Comparison of ENCODE assay signal across 11 cellular contexts in the genomic region with DNA sequence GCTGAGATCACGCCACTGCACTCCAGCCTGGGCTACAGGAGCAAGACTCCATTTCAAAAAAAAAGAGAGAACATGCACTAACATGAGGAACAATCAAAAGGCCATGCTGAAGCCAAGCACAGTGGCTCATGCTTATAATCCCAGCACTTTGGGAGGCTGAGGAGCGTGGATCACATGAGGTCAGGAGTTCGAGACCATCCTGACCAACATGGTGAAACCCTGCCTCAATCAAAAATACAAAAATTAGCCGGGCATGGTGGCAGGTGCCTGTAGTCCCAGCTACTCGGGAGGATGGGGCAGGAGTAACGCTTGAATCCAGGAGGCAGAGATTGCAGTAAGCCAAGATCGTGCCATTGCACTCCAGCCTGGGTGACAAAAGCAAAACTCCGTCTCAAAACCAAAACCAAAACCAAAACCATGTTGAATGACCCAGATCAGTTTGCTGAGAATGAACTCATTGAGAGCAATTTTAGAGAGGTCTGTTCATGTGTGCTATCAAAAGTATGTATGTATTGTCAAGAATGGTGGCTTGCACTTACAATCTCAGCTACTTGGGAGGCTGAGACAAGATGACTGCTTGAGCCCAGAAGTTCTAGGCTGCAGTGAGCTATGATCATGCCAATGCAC. TPM values are rescaled to one million over a fixed set of nuclear protein-coding genes. Genes with fewer than 3 reads are reported as not detected.
DNase-seq lines count a peak whose midpoint lies in the region; ATAC-seq and TF ChIP-seq lines count a peak whose summit lies in the region.
"Had no signal": no experiment of that assay in that cellular context is flagged by ENCODE, and none has a peak within 500 bp of the region (broad histone marks: within the 10 kb centered on the region; RNA-seq: fewer than 3 reads in every experiment).

No MANE protein-coding gene starts in this region.

- peak overlapping the region; percentile 40 for H3K4me3 Mint-ChIP-seq in activated T-cell treated with anti-CD3 and anti-CD28 coated beads, Interleukin-2, amount 50 U/mL, for 24 hours
- H3K4me3 Mint-ChIP-seq in chondrocyte (ENCODE audit: unreplicated experiment): peak overlapping the region; percentile 32
- H3K4me3 Mint-ChIP-seq in stimulated activated memory B cell treated with anti-CD40 and anti-IgM and Interleukin-4, amounts not matched to agents 10 μg/mL and 1 μg/mL and 100 μg/mL, for 72 hours: no peak overlapping the region

- no peak for TF ChIP-seq CTCF in chondrocyte (IDR thresholded peaks at IDR 0.05)

- ATAC-seq in stimulated activated memory B cell treated with anti-CD40 and anti-IgM and Interleukin-4, amounts not matched to agents 10 μg/mL and 1 μg/mL and 100 μg/mL, for 72 hours: no peak

- in situ Hi-C loops in ACHN (cut with HindIII; ENCODE audit: low pct_ligation_motif_present, low pct_unique_long_range_greater_than_20kb, low sequenced_read_pairs): no loop called here

- H3K4me1 Mint-ChIP-seq in activated T-cell treated with anti-CD3 and anti-CD28 coated beads, Interleukin-2, amount 50 U/mL, for 24 hours (ENCODE audit: low read depth): peaks cover 65% of the 10 kb centered on the region
- H3K4me1 Mint-ChIP-seq in chondrocyte (ENCODE audit: low read depth): peaks cover 55% of the 10 kb centered on the region
- H3K4me1 Mint-ChIP-seq in stimulated activated memory B cell treated with anti-CD40 and anti-IgM and Interleukin-4, amounts not matched to agents 10 μg/mL and 1 μg/mL and 100 μg/mL, for 72 hours: peaks cover 60% of the 10 kb centered on the region

- peak overlapping the region; percentile 82 for H3K27ac Mint-ChIP-seq in activated T-cell treated with anti-CD3 and anti-CD28 coated beads, Interleukin-2, amount 50 U/mL, for 24 hours
- H3K27ac Mint-ChIP-seq in chondrocyte (ENCODE audit: unreplicated experiment): peak overlapping the region; percentile 85
- H3K27ac Mint-ChIP-seq in stimulated activated memory B cell treated with anti-CD40 and anti-IgM and Interleukin-4, amounts not matched to agents 10 μg/mL and 1 μg/mL and 100 μg/mL, for 72 hours: peak overlapping the region; percentile 76

- H3K27me3 Mint-ChIP-seq in activated T-cell treated with anti-CD3 and anti-CD28 coated beads, Interleukin-2, amount 50 U/mL, for 24 hours: no peaks in the 10 kb centered on the region
- H3K27me3 Mint-ChIP-seq in chondrocyte (ENCODE audit: low read depth): no peaks in the 10 kb centered on the region
- H3K27me3 Mint-ChIP-seq in stimulated activated memory B cell treated with anti-CD40 and anti-IgM and Interleukin-4, amounts not matched to agents 10 μg/mL and 1 μg/mL and 100 μg/mL, for 72 hours: no peaks in the 10 kb centered on the region

- no peak for DNase-seq in activated T-cell treated with anti-CD3 and anti-CD28 coated beads, Interleukin-2, amount 50 U/mL, for 24 hours
- DNase-seq in activated T-cell treated with anti-CD3 and anti-CD28 coated beads, Interleukin-2, amount 50 U/mL, for 1 hour: no peak
- DNase-seq in OCI-M1 (lab: John Stamatoyannopoulos, UW): peak; percentile 68
- no peak for DNase-seq in chondrocyte (ENCODE audit: low spot score)
- no peak for DNase-seq in HuH-7.5 (ENCODE audit: low spot score)
- no peak for DNase-seq in cerebellar nuclear complex (lab: John Stamatoyannopoulos, UW)
- no peak for DNase-seq in ACHN
- DNase-seq: Kasumi-1, NCI-H524 treated with DMSO at 0.1 percent for 48 hours, uterus had no signal

- H3K9me3 Mint-ChIP-seq in activated T-cell treated with anti-CD3 and anti-CD28 coated beads, Interleukin-2, amount 50 U/mL, for 24 hours: no peaks in the 10 kb centered on the region
- H3K9me3 Mint-ChIP-seq in chondrocyte (ENCODE audit: low read depth): no peaks in the 10 kb centered on the region
- no peaks in the 10 kb centered on the region for H3K9me3 Mint-ChIP-seq in stimulated activated memory B cell treated with anti-CD40 and anti-IgM and Interleukin-4, amounts not matched to agents 10 μg/mL and 1 μg/mL and 100 μg/mL, for 72 hours

- H3K36me3 Mint-ChIP-seq in activated T-cell treated with anti-CD3 and anti-CD28 coated beads, Interleukin-2, amount 50 U/mL, for 24 hours (ENCODE audit: low read depth): peaks cover 62% of the 10 kb centered on the region
- no peaks in the 10 kb centered on the region for H3K36me3 Mint-ChIP-seq in chondrocyte (ENCODE audit: low read depth)
- H3K36me3 Mint-ChIP-seq in stimulated activated memory B cell treated with anti-CD40 and anti-IgM and Interleukin-4, amounts not matched to agents 10 μg/mL and 1 μg/mL and 100 μg/mL, for 72 hours: peaks cover 25% of the 10 kb centered on the region

RNA-seq across cellular contexts. Expression of gene PDS5A, which starts 44.8 kb away (rescaled TPM):
- total RNA-seq in chondrocyte: 53.3 to 61.3 TPM (median 53.8 TPM) in 3 replicates
